Comparison of ENCODE assay signal across 19 cellular contexts in the genomic region with DNA sequence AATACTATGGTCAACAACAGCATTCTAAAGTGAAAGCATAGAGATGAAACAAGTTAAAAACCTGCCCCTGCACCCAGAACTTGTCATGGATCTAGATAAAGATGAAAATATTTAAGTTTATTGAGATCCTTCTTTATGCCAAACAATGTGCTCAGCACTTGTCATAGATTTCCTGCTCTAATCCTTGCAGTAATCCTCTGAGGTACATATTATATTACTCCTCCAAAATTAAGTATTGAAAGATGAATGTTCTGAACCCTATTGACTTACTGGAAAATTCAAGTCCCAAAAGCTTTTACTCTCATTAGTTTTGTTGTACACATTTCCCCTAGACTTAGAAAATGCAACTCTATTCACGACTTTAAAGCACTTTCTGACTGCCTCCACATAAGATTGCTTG. TPM values are rescaled to one million over a fixed set of nuclear protein-coding genes. Genes with fewer than 3 reads are reported as not detected.
DNase-seq lines count a peak whose midpoint lies in the region; ATAC-seq and TF ChIP-seq lines count a peak whose summit lies in the region.
"Had no signal": no experiment of that assay in that cellular context is flagged by ENCODE, and none has a peak within 500 bp of the region (broad histone marks: within the 10 kb centered on the region; RNA-seq: fewer than 3 reads in every experiment).

No MANE protein-coding gene starts in this region.

- intact Hi-C loops in CD8-positive, alpha-beta T cell (cut with DNase I, micrococcal nuclease), result loop anchor here in 1 of 2 experiments (2.0 kb wide), 1 partner anchor 13 kb away; no protein-coding TSS in a partner anchor

- H3K36me3 ChIP-seq in ACC112 (ENCODE audit: insufficient read depth, low read length), result no peaks in the 10 kb centered on the region
- no peaks in the 10 kb centered on the region for H3K36me3 ChIP-seq in right atrium auricular region
- no peaks in the 10 kb centered on the region for H3K36me3 ChIP-seq in CD8-positive, alpha-beta T cell (ENCODE audit: insufficient read depth, low read length)
- H3K36me3 ChIP-seq: SJCRH30 had no signal

- H3K79me2 ChIP-seq in ACC112 (ENCODE audit: control insufficient read depth, insufficient read depth, low read length, unreplicated experiment), result peaks cover 60% of the 10 kb centered on the region

- H3K27ac Mint-ChIP-seq in central memory CD8-positive, alpha-beta T cell (ENCODE audit: low read depth), result peak overlapping the region; percentile 35
- H3K27ac Mint-ChIP-seq in CD8-positive, alpha-beta T cell, result no peak overlapping the region

- no peak overlapping the region for H3K27ac ChIP-seq in ACC112 (ENCODE audit: low read depth, low read length)
- no peak overlapping the region for H3K27ac ChIP-seq in right atrium auricular region
- H3K27ac ChIP-seq in CD8-positive, alpha-beta T cell (ENCODE audit: low read depth, low read length), result no peak overlapping the region
- H3K27ac ChIP-seq: 22Rv1; BLaER1 treated with 17β-estradiol and CSF1 and Interleukin-3, amounts not matched to agents 10 nM and 100 nM; SJCRH30 had no signal

- CTCF ChIA-PET in CD8-positive, alpha-beta T cell (lab: Charles Lee), result interaction anchor here (0.6 kb wide), 1 partner anchor 455 kb away, joined by 3 read pairs; no protein-coding TSS in a partner anchor

- H3K4me1 Mint-ChIP-seq in central memory CD8-positive, alpha-beta T cell, result peaks cover 42% of the 10 kb centered on the region
- peaks cover 63% of the 10 kb centered on the region for H3K4me1 Mint-ChIP-seq in CD8-positive, alpha-beta T cell (ENCODE audit: low read depth)

- POLR2A ChIA-PET in CD8-positive, alpha-beta T cell (lab: Charles Lee), result interaction anchor here (1.3 kb wide), 1 partner anchor 16 kb away, joined by 3 read pairs; no protein-coding TSS in a partner anchor

- DNase-seq in NCI-H82 (lab: John Stamatoyannopoulos, UW) (peak; percentile 14), NCI-H82 treated with DMSO at 0.1 percent for 48 hours (lab: John Stamatoyannopoulos, UW; ENCODE audit: unreplicated experiment) (no peak), NCI-H524 treated with DMSO at 0.1 percent for 48 hours (lab: John Stamatoyannopoulos, UW) (peak; percentile 23), right atrium auricular region (ENCODE audit: low spot score) (no peak), H4 (ENCODE audit: low spot score) (no peak)
- no peak for DNase-seq in central memory CD8-positive, alpha-beta T cell (ENCODE audit: low spot score in 2 of 2)
- DNase-seq in CD8-positive, alpha-beta T cell, result no peak
- DNase-seq: CD4-positive, alpha-beta memory T cell; DND-41; NCI-H1092; NCI-H1436; NCI-H187 treated with DMSO at 0.1 percent for 48 hours; NCI-H2107; NCI-H446 treated with DMSO at 0.1 percent for 48 hours; SJCRH30 had no signal

- no peak for TF ChIP-seq CTCF in right atrium auricular region (IDR thresholded peaks at IDR 0.05)
- TF ChIP-seq CTCF in CD8-positive, alpha-beta T cell (IDR thresholded peaks at IDR 0.05), result no peak

- H3K4me3 Mint-ChIP-seq in central memory CD8-positive, alpha-beta T cell, result no peak overlapping the region
- no peak overlapping the region for H3K4me3 Mint-ChIP-seq in CD8-positive, alpha-beta T cell

- H3K9me3 Mint-ChIP-seq in central memory CD8-positive, alpha-beta T cell, result no peaks in the 10 kb centered on the region
- H3K9me3 Mint-ChIP-seq in CD8-positive, alpha-beta T cell, result no peaks in the 10 kb centered on the region
- H3K9me3 Mint-ChIP-seq: CD4-positive, alpha-beta memory T cell had no signal

- H3K9me3 ChIP-seq in right atrium auricular region, result no peaks in the 10 kb centered on the region
- H3K9me3 ChIP-seq in CD8-positive, alpha-beta T cell (ENCODE audit: low read length), result no peaks in the 10 kb centered on the region
- H3K9me3 ChIP-seq: SJCRH30 had no signal

- H3K4me3 ChIP-seq in ACC112 (ENCODE audit: low read depth, low read length) (peak overlapping the region; percentile 25; the same call in 1 of the 2 replicates), right atrium auricular region (no peak overlapping the region)
- no peak overlapping the region for H3K4me3 ChIP-seq in CD8-positive, alpha-beta T cell (ENCODE audit: low read depth, low read length)
- H3K4me3 ChIP-seq: BLaER1 treated with 17β-estradiol and CSF1 and Interleukin-3, amounts not matched to agents 10 nM and 100 nM; K562; SJCRH30 had no signal

- no peak overlapping the region for H2AFZ ChIP-seq in ACC112 (ENCODE audit: low read length, unreplicated experiment)

- H3K4me1 ChIP-seq in ACC112 (ENCODE audit: control insufficient read depth, insufficient read depth, low read length, unreplicated experiment), result peaks cover 19% of the 10 kb centered on the region
- peaks cover 0 to 15% of the 10 kb centered on the region in 2 donors for H3K4me1 ChIP-seq in right atrium auricular region
- H3K4me1 ChIP-seq in CD8-positive, alpha-beta T cell (ENCODE audit: insufficient read depth, low read length), result peaks cover 16% of the 10 kb centered on the region

- ATAC-seq in central memory CD8-positive, alpha-beta T cell (replicated peaks; ENCODE audit: extremely low read depth, poor library complexity, severe bottlenecking), result no peak
- ATAC-seq in CD8-positive, alpha-beta T cell, result no peak
- ATAC-seq: K562 had no signal

- H3K27me3 Mint-ChIP-seq in central memory CD8-positive, alpha-beta T cell, result no peaks in the 10 kb centered on the region
- H3K27me3 Mint-ChIP-seq in CD8-positive, alpha-beta T cell (ENCODE audit: low read depth), result no peaks in the 10 kb centered on the region
- H3K27me3 Mint-ChIP-seq: CD4-positive, alpha-beta memory T cell had no signal

- peaks cover 3% of the 10 kb centered on the region for H3K36me3 Mint-ChIP-seq in central memory CD8-positive, alpha-beta T cell (ENCODE audit: insufficient read depth)
- peaks cover 20% of the 10 kb centered on the region for H3K36me3 Mint-ChIP-seq in CD8-positive, alpha-beta T cell

- H3K27me3 ChIP-seq in ACC112 (ENCODE audit: insufficient read depth, low read length), result no peaks in the 10 kb centered on the region
- H3K27me3 ChIP-seq in right atrium auricular region, result no peaks in the 10 kb centered on the region
- no peaks in the 10 kb centered on the region for H3K27me3 ChIP-seq in CD8-positive, alpha-beta T cell (ENCODE audit: insufficient read depth, low read length)
- H3K27me3 ChIP-seq: BLaER1 treated with 17β-estradiol and CSF1 and Interleukin-3, amounts not matched to agents 10 nM and 100 nM; SJCRH30 had no signal

RNA-seq across cellular contexts. Expression of gene CAMK2D, which starts 35.6 kb away (rescaled TPM):
- total RNA-seq in right atrium auricular region, result 100 to 1,000 TPM; 132 to 187 TPM
- total RNA-seq in CD8-positive, alpha-beta T cell, result 10 to 100 TPM; 29.6 to 31.1 TPM
- total RNA-seq in H4 (2014; rRNA removed; shearing (Covaris generic)), result 22.6 and 27.6 TPM in 2 replicates

Comparison
In these comparisons a context has a peak if more than half of its experiments do, and no peak if none do; other contexts are left out.
1. DNase-seq: peak in NCI-H82 (single experiment) and NCI-H524 treated with DMSO at 0.1 percent for 48 hours (single experiment); none in NCI-H82 treated with DMSO at 0.1 percent for 48 hours (single experiment), central memory CD8-positive, alpha-beta T cell (0 of 2), right atrium auricular region (single experiment), CD8-positive, alpha-beta T cell (0 of 7) and H4 (single experiment).